ENCODE assay signal across 17 cellular contexts in the genomic region with DNA sequence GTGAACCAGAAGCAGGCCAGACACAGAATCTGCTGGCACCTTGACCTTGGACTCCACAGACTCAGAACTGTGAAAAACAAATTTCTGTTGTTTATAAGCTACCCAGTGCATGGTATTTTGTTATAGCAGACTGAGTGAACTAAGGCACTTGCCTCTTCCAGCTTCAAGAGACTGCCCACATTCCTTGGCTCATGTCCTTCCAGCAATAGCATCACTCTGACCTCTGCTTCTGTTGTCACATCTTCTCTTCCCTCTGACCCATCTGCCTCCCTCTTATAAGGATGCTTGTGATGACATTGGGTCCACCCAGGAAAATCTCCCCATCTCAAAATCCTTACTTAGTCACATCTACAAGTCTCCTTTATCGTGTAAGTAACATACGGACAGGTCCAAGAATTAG.
"Had no signal": no experiment of that assay in that cellular context is flagged by ENCODE, and none has a peak within 500 bp of the region (broad histone marks: within the 10 kb centered on the region; RNA-seq: fewer than 3 reads in every experiment).

No MANE protein-coding gene starts in this region.

- H3K4me2 ChIP-seq: hepatocyte had no signal

- H3K4me3 ChIP-seq: body of pancreas, hepatocyte, ovary, testis, upper lobe of right lung had no signal

- H3K79me2 ChIP-seq: hepatocyte had no signal

- ATAC-seq: body of pancreas; stimulated activated naive CD8-positive, alpha-beta T cell treated with anti-CD3 and anti-CD28 coated beads, Interleukin-15, amount 100 ng/mL, for 72 hours; upper lobe of right lung had no signal

- DNase-seq: activated B cell treated with CpG ODN at 0.5 μM for 24 hours; activated CD4-positive, alpha-beta T cell treated with anti-CD3 and anti-CD28 coated beads, Interleukin-2, amount 10 ng/mL, durations not matched to agents 24 days and 14 days; activated naive CD4-positive, alpha-beta T cell treated with anti-CD3 and anti-CD28 coated beads, Interleukin-2, amount 10 ng/mL, durations not matched to agents 7 days and 5 days; activated T-cell treated with anti-CD3 and anti-CD28 coated beads for 4 hours; endodermal cell; kidney; left ventricle myocardium superior; ovary; stimulated activated CD4-positive, alpha-beta T cell treated with anti-CD3 and anti-CD28 coated beads, Interleukin-4, amount 100 ng/mL, for 24 hours; stimulated activated naive CD8-positive, alpha-beta T cell treated with anti-CD3 and anti-CD28 coated beads, Interleukin-15, amount 100 ng/mL, for 72 hours; T-helper 2 cell; testis; upper lobe of right lung had no signal

- H3K4me3 Mint-ChIP-seq: activated B cell treated with CpG ODN at 0.5 μM for 24 hours; activated CD4-positive, alpha-beta T cell treated with anti-CD3 and anti-CD28 coated beads, Interleukin-2, amount 10 ng/mL, durations not matched to agents 24 days and 14 days; activated naive CD4-positive, alpha-beta T cell treated with anti-CD3 and anti-CD28 coated beads, Interleukin-2, amount 10 ng/mL, durations not matched to agents 7 days and 5 days; endodermal cell; neural crest cell; stimulated activated naive CD8-positive, alpha-beta T cell treated with anti-CD3 and anti-CD28 coated beads, Interleukin-15, amount 100 ng/mL, for 72 hours had no signal

- H3K27ac Mint-ChIP-seq: activated B cell treated with CpG ODN at 0.5 μM for 24 hours; activated CD4-positive, alpha-beta T cell treated with anti-CD3 and anti-CD28 coated beads, Interleukin-2, amount 10 ng/mL, durations not matched to agents 24 days and 14 days; activated naive CD4-positive, alpha-beta T cell treated with anti-CD3 and anti-CD28 coated beads, Interleukin-2, amount 10 ng/mL, durations not matched to agents 7 days and 5 days; activated T-helper 2 cell treated with anti-CD3 and anti-CD28 coated beads, Interferon-gamma antibody, Interleukin-2, Interleukin-4, amounts not matched to agents 10 μg/mL and 5 μg/mL and 100 μg/mL, durations not matched to agents 14 hours and 24 hours and 36 hours; endodermal cell; stimulated activated naive CD8-positive, alpha-beta T cell treated with anti-CD3 and anti-CD28 coated beads, Interleukin-15, amount 100 ng/mL, for 72 hours had no signal

- H3K4me1 Mint-ChIP-seq: activated B cell treated with CpG ODN at 0.5 μM for 24 hours; activated CD4-positive, alpha-beta T cell treated with anti-CD3 and anti-CD28 coated beads, Interleukin-2, amount 10 ng/mL, durations not matched to agents 24 days and 14 days; activated naive CD4-positive, alpha-beta T cell treated with anti-CD3 and anti-CD28 coated beads, Interleukin-2, amount 10 ng/mL, durations not matched to agents 7 days and 5 days; endodermal cell; neural crest cell; stimulated activated naive CD8-positive, alpha-beta T cell treated with anti-CD3 and anti-CD28 coated beads, Interleukin-15, amount 100 ng/mL, for 72 hours had no signal

- H3K27me3 Mint-ChIP-seq: activated B cell treated with CpG ODN at 0.5 μM for 24 hours; activated CD4-positive, alpha-beta T cell treated with anti-CD3 and anti-CD28 coated beads, Interleukin-2, amount 10 ng/mL, durations not matched to agents 24 days and 14 days; activated naive CD4-positive, alpha-beta T cell treated with anti-CD3 and anti-CD28 coated beads, Interleukin-2, amount 10 ng/mL, durations not matched to agents 7 days and 5 days; stimulated activated naive CD8-positive, alpha-beta T cell treated with anti-CD3 and anti-CD28 coated beads, Interleukin-15, amount 100 ng/mL, for 72 hours had no signal

- H3K9me3 ChIP-seq: body of pancreas, ovary, testis, upper lobe of right lung had no signal

- H3K4me1 ChIP-seq: testis, upper lobe of right lung had no signal

- H2AFZ ChIP-seq: hepatocyte had no signal

- H3K36me3 ChIP-seq: ovary, upper lobe of right lung had no signal

- H3K36me3 Mint-ChIP-seq: activated naive CD4-positive, alpha-beta T cell treated with anti-CD3 and anti-CD28 coated beads, Interleukin-2, amount 10 ng/mL, durations not matched to agents 7 days and 5 days had no signal

- H3K9me3 Mint-ChIP-seq: activated B cell treated with CpG ODN at 0.5 μM for 24 hours; activated CD4-positive, alpha-beta T cell treated with anti-CD3 and anti-CD28 coated beads, Interleukin-2, amount 10 ng/mL, durations not matched to agents 24 days and 14 days; endodermal cell; neural crest cell; stimulated activated naive CD8-positive, alpha-beta T cell treated with anti-CD3 and anti-CD28 coated beads, Interleukin-15, amount 100 ng/mL, for 72 hours had no signal

- H3K27ac ChIP-seq: hepatocyte, ovary, testis, upper lobe of right lung had no signal

- H3K27me3 ChIP-seq: body of pancreas, hepatocyte, ovary, testis, upper lobe of right lung had no signal
